In genomic region chr11:130772266-130773227, GRCh38 we compare ENCODE assay signal across 11 cellular contexts.
A peak's percentile ranks its signal among the peaks of the same experiment; 100 is the strongest.
DNase-seq lines count a peak whose midpoint lies in the region; ATAC-seq lines count a peak whose summit lies in the region.
"Had no signal": no experiment of that assay in that cellular context is flagged by ENCODE, and none has a peak within 500 bp of the region (broad histone marks: within the 10 kb centered on the region; RNA-seq: fewer than 3 reads in every experiment).

No MANE protein-coding gene starts in this region.

- peak; percentile 27 for ATAC-seq in Right ventricle myocardium inferior
- peak; percentile 42 for ATAC-seq in aorta (ENCODE audit: low FRiP score)
- no peak for ATAC-seq in GM18873 (IDR thresholded peaks at IDR 0.05; ENCODE audit: low FRiP score, unreplicated experiment)

- no peaks in the 10 kb centered on the region for H3K36me3 ChIP-seq in aorta (ENCODE audit: control insufficient read depth in 1 of 2, insufficient read depth in 2 of 2, low read length in 1 of 2)

- H3K27ac ChIP-seq in aorta (ENCODE audit: low read depth in 1 of 2, low read length in 2 of 2) = no peak overlapping the region

- H3K27me3 ChIP-seq in aorta (ENCODE audit: control insufficient read depth in 1 of 2, insufficient read depth in 2 of 2, low read length in 1 of 2) = no peaks in the 10 kb centered on the region

- no peaks in the 10 kb centered on the region for H3K4me1 ChIP-seq in aorta (ENCODE audit: control insufficient read depth in 1 of 2, insufficient read depth in 2 of 2, low read length in 2 of 2)

- DNase-seq in Right ventricle myocardium inferior (ENCODE audit: missing footprints) (no peak), cardiac septum (ENCODE audit: low spot score) (no peak), brain pericyte (ENCODE audit: low read depth, low spot score) (peak; percentile 99), kidney glomerular epithelial cell (lab: John Stamatoyannopoulos, UW) (peak; percentile 90), aorta (no peak), NCI-H2029 (lab: John Stamatoyannopoulos, UW) (no peak)
- DNase-seq in central memory CD4-positive, alpha-beta T cell = no peak
- DNase-seq: 8988T, NCI-H774, trophoblast cell had no signal

- H3K9me3 ChIP-seq in aorta (ENCODE audit: control insufficient read depth, low read length) = no peaks in the 10 kb centered on the region

- WGBS in aorta, 2 donors = 50 to 60% methylated on average over 6 of the region's 6 CpGs

- intact Hi-C loops in Right ventricle myocardium inferior (cut with DNase I) = no loop called here
- intact Hi-C loops in cardiac septum (cut with DNase I) = no loop called here
- intact Hi-C loops in aorta (cut with DNase I) = no loop called here

- H3K4me3 ChIP-seq in aorta (ENCODE audit: low read length in 2 of 2) = no peak overlapping the region

Comparison
In these comparisons a context has a peak if more than half of its experiments do, and no peak if none do; other contexts are left out.
1. DNase-seq: peak in brain pericyte (single experiment) and kidney glomerular epithelial cell (single experiment); none in Right ventricle myocardium inferior (single experiment), cardiac septum (single experiment), aorta (0 of 2), NCI-H2029 (single experiment) and central memory CD4-positive, alpha-beta T cell (single experiment).